In genomic region chr9:76463211-76463610, GRCh38 we compare ENCODE assay signal across 14 cellular contexts. TPM values are rescaled to one million over a fixed set of nuclear protein-coding genes. Genes with fewer than 3 reads are reported as not detected.
DNase-seq lines count a peak whose midpoint lies in the region; ATAC-seq, FAIRE-seq and TF ChIP-seq lines count a peak whose summit lies in the region.
"Had no signal": no experiment of that assay in that cellular context is flagged by ENCODE, and none has a peak within 500 bp of the region (broad histone marks: within the 10 kb centered on the region; RNA-seq: fewer than 3 reads in every experiment).

No MANE protein-coding gene starts in this region.

- no peak overlapping the region for H4K8ac ChIP-seq in mesenchymal stem cell (ENCODE audit: low read length)

- TF ChIP-seq CTCF in kidney (IDR thresholded peaks at IDR 0.05; ENCODE audit: borderline replicate concordance, extremely low read depth, insufficient read depth) = no peak

- H3K27me3 ChIP-seq in mesenchymal stem cell (ENCODE audit: control insufficient read depth in 1 of 2, insufficient read depth in 1 of 2, low read length in 2 of 2) = no peaks in the 10 kb centered on the region
- H3K27me3 ChIP-seq: body of pancreas had no signal

- no peak overlapping the region for H3K23ac ChIP-seq in mesenchymal stem cell (ENCODE audit: low read length in 2 of 2)

- ATAC-seq in GM18870 (IDR thresholded peaks at IDR 0.05; ENCODE audit: unreplicated experiment) = peak; percentile 57
- ATAC-seq in GM21786 (IDR thresholded peaks at IDR 0.05; ENCODE audit: unreplicated experiment) = peak; percentile 57
- peak; percentile 42 for ATAC-seq in HG03280 (IDR thresholded peaks at IDR 0.05; ENCODE audit: unreplicated experiment)
- ATAC-seq: body of pancreas, Panc1 had no signal

- H3K4me2 ChIP-seq in mesenchymal stem cell (ENCODE audit: low read length, poor library complexity, severe bottlenecking) = no peak overlapping the region

- H4K91ac ChIP-seq in mesenchymal stem cell (ENCODE audit: low read length) = no peak overlapping the region

- DNase-seq in mesenchymal stem cell = no peak
- no peak for DNase-seq in NCI-H2081 (lab: John Stamatoyannopoulos, UW)
- DNase-seq in stimulated activated CD4-positive, alpha-beta T cell treated with anti-CD3 and anti-CD28 coated beads, Interleukin-4, amount 100 ng/mL, for 4 hours = no peak
- no peak for DNase-seq in hippocampal formation (lab: John Stamatoyannopoulos, UW)
- DNase-seq in kidney = no peak
- DNase-seq: activated T-cell treated with anti-CD3 and anti-CD28 coated beads, Interleukin-2, amount 50 U/mL, for 24 hours; body of pancreas; NCI-H1436; nephron progenitor cell; stimulated activated naive CD4-positive, alpha-beta T cell had no signal

- no peak overlapping the region for H3K4ac ChIP-seq in mesenchymal stem cell (ENCODE audit: low read depth in 1 of 2, low read length in 2 of 2)

- no peak overlapping the region for H3K18ac ChIP-seq in mesenchymal stem cell (ENCODE audit: low read depth in 1 of 2, low read length in 2 of 2)

- H2BK120ac ChIP-seq in mesenchymal stem cell (ENCODE audit: low read depth, low read length) = no peak overlapping the region

- 92% methylated on average over 3 of the region's 4 CpGs for WGBS in mesenchymal stem cell

- peaks cover 0 to 11% of the 10 kb centered on the region in 2 experiments for H3K36me3 ChIP-seq in mesenchymal stem cell (ENCODE audit: control insufficient read depth in 1 of 2, insufficient read depth in 2 of 2, low read depth in 1 of 2, low read length in 2 of 2)
- no peaks in the 10 kb centered on the region for H3K36me3 ChIP-seq in kidney (ENCODE audit: control insufficient read depth in 1 of 2, insufficient read depth in 2 of 2, low read length in 2 of 2)

- H3K14ac ChIP-seq in mesenchymal stem cell (ENCODE audit: low read length in 2 of 2) = no peak overlapping the region

- no peak for FAIRE-seq in kidney (lab: Jason Lieb, UNC)

- H3K4me3 ChIP-seq in mesenchymal stem cell (ENCODE audit: insufficient read depth in 1 of 2, low read depth in 1 of 2, low read length in 2 of 2) = no peak overlapping the region
- no peak overlapping the region for H3K4me3 ChIP-seq in kidney (ENCODE audit: low read length in 2 of 2)
- H3K4me3 ChIP-seq: body of pancreas had no signal

- H2AFZ ChIP-seq in mesenchymal stem cell (ENCODE audit: low read depth, low read length) = no peak overlapping the region

- peaks cover 27% of the 10 kb centered on the region for H3K79me1 ChIP-seq in mesenchymal stem cell (replicated peaks; ENCODE audit: low read length, poor library complexity, severe bottlenecking)

- H2BK12ac ChIP-seq in mesenchymal stem cell (ENCODE audit: low read length in 2 of 2) = no peak overlapping the region

- H3K27ac ChIP-seq in mesenchymal stem cell (ENCODE audit: low read length, poor library complexity, severe bottlenecking) (no peak overlapping the region), kidney (ENCODE audit: low read depth in 2 of 2, low read length in 2 of 2) (no peak overlapping the region)
- H3K27ac ChIP-seq: body of pancreas had no signal

- H3K4me1 ChIP-seq in mesenchymal stem cell (ENCODE audit: control insufficient read depth, insufficient read depth, low read depth, low read length) (no peaks in the 10 kb centered on the region), kidney (ENCODE audit: control insufficient read depth in 1 of 2, insufficient read depth in 1 of 2, low read depth in 1 of 2, low read length in 2 of 2) (peaks cover 0 to 4% of the 10 kb centered on the region in 2 donors)

- H2BK5ac ChIP-seq in mesenchymal stem cell (ENCODE audit: low read depth, low read length, poor library complexity, severe bottlenecking) = no peak overlapping the region

- H2BK15ac ChIP-seq in mesenchymal stem cell (ENCODE audit: low read depth, poor library complexity, severe bottlenecking) = peak overlapping the region; percentile 21

- H3K9ac ChIP-seq in mesenchymal stem cell (ENCODE audit: low read length) (no peak overlapping the region), kidney (ENCODE audit: low read length in 2 of 2) (no peak overlapping the region)

- intact Hi-C loops in kidney (cut with DNase I) = no loop called here

- no peak overlapping the region for H2AK5ac ChIP-seq in mesenchymal stem cell (ENCODE audit: low read length, severe bottlenecking)

- no peaks in the 10 kb centered on the region for H3K9me3 ChIP-seq in mesenchymal stem cell (ENCODE audit: control insufficient read depth, low read length)
- H3K9me3 ChIP-seq in kidney (ENCODE audit: control insufficient read depth in 1 of 2, low read length in 2 of 2) = no peaks in the 10 kb centered on the region
- H3K9me3 ChIP-seq: body of pancreas had no signal

RNA-seq across cellular contexts. Expression of gene GCNT1, which starts 4.2 kb away (rescaled TPM):
- polyA plus RNA-seq in mesenchymal stem cell (2013, experiment 1 of 2) = 2.9 TPM
- 1.8 TPM for polyA plus RNA-seq in mesenchymal stem cell (2013, experiment 2 of 2)
- 8.3 TPM for total RNA-seq in kidney
- polyA plus RNA-seq in kidney (ENCODE audit: insufficient read depth, low read depth, low replicate concordance) = 0.88 TPM
